Comparison of ENCODE assay signal across 26 cellular contexts in the genomic region with DNA sequence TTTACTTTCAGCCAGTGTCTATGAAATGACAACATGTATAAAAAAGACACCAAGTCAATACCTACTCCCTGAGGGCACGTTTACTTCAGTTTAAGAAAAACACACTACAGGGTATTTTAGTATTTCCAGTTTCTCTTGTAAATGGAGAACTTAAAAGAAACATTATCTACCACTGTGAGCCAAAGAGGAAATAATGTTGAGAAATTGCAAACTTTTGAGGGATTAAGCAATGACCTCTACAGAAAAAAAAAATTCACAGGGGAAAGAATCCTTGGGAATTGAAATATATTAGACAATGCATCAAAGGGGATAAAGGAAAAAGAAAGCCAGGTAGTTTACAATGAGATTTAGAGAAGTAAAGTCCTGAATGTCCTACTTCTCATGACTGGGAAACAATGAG.
DNase-seq lines count a peak whose midpoint lies in the region; ATAC-seq and TF ChIP-seq lines count a peak whose summit lies in the region.
"Had no signal": no experiment of that assay in that cellular context is flagged by ENCODE, and none has a peak within 500 bp of the region (broad histone marks: within the 10 kb centered on the region; RNA-seq: fewer than 3 reads in every experiment).

No MANE protein-coding gene starts in this region.

- DNase-seq in Right ventricle myocardium inferior (ENCODE audit: missing footprints) (no peak), right cardiac atrium (no peak), NOMO-1 treated with DMSO at 0.1 percent for 48 hours (lab: John Stamatoyannopoulos, UW; ENCODE audit: unreplicated experiment) (peak; percentile 71), fibroblast of pulmonary artery (ENCODE audit: low read depth) (peak; percentile 1), LoVo (ENCODE audit: low spot score) (no peak), OCI-M2 (lab: John Stamatoyannopoulos, UW; ENCODE audit: unreplicated experiment) (no peak)
- DNase-seq: activated CD4-positive, alpha-beta T cell treated with anti-CD3 and anti-CD28 coated beads for 36 hours; activated CD8-positive, alpha-beta memory T cell treated with anti-CD3 and anti-CD28 coated beads for 24 hours; activated gamma-delta T cell; activated naive CD8-positive, alpha-beta T cell treated with anti-CD3 and anti-CD28 coated beads, Interleukin-2, amount 50 U/mL, for 24 hours; activated T-cell treated with anti-CD3 and anti-CD28 coated beads, Interleukin-2, amount 50 U/mL, for 1 hour; effector CD8-positive, alpha-beta T cell; GDM1; GOT3; hippocampal formation; islet precursor cell; lower lobe of right lung; NCI-H1105 treated with DMSO at 0.1 percent for 48 hours; NCI-H2029 treated with DMSO at 0.1 percent for 48 hours; T-helper 17 cell had no signal

- H3K9ac ChIP-seq in skeletal muscle tissue (ENCODE audit: low read depth in 1 of 3, low read length in 3 of 3): no peak overlapping the region
- H3K9ac ChIP-seq: KMS-11 had no signal

- H3K4me3 ChIP-seq in right cardiac atrium (ENCODE audit: low read length) (no peak overlapping the region), fibroblast of pulmonary artery (replicated peaks; ENCODE audit: low read depth, low read length) (no peak overlapping the region), skeletal muscle tissue (ENCODE audit: low read length in 3 of 3) (no peak overlapping the region)
- H3K4me3 ChIP-seq: gastrocnemius medialis, lower lobe of right lung, smooth muscle cell had no signal

- ATAC-seq in Right ventricle myocardium inferior (peak; percentile 26), right cardiac atrium (no peak), HG03139 (IDR thresholded peaks at IDR 0.05; ENCODE audit: unreplicated experiment) (no peak)
- ATAC-seq: activated CD4-positive, alpha-beta T cell treated with anti-CD3 and anti-CD28 coated beads for 36 hours; activated naive CD8-positive, alpha-beta T cell treated with anti-CD3 and anti-CD28 coated beads, Interleukin-2, amount 50 U/mL, for 24 hours; Panc1; T-helper 17 cell had no signal

- H3K27ac ChIP-seq in right cardiac atrium (ENCODE audit: low read length) (no peak overlapping the region), skeletal muscle tissue (ENCODE audit: low read depth, low read length) (peak overlapping the region; percentile 37)
- H3K27ac ChIP-seq: KMS-11, lower lobe of right lung had no signal

- intact Hi-C loops in Right ventricle myocardium inferior (cut with DNase I): no loop called here
- intact Hi-C loops in right cardiac atrium (cut with DNase I): no loop called here

- H3K9me3 ChIP-seq in right cardiac atrium (ENCODE audit: control insufficient read depth, low read length): no peaks in the 10 kb centered on the region
- H3K9me3 ChIP-seq in skeletal muscle tissue (ENCODE audit: control insufficient read depth in 3 of 3, low read length in 3 of 3): no peaks in the 10 kb centered on the region
- H3K9me3 ChIP-seq: gastrocnemius medialis, lower lobe of right lung had no signal

- TF ChIP-seq CTCF in fibroblast of pulmonary artery (IDR thresholded peaks at IDR 0.05; ENCODE audit: low read length, missing control alignments): no peak

- H3K36me3 ChIP-seq in skeletal muscle tissue (ENCODE audit: control insufficient read depth in 3 of 3, insufficient read depth in 3 of 3, low read length in 3 of 3): no peaks in the 10 kb centered on the region
- H3K36me3 ChIP-seq: gastrocnemius medialis, lower lobe of right lung had no signal

- 31% methylated on average over 1 of the region's 1 CpG for WGBS in right cardiac atrium

- H3K27me3 ChIP-seq in right cardiac atrium (ENCODE audit: control insufficient read depth, insufficient read depth) (no peaks in the 10 kb centered on the region), skeletal muscle tissue (ENCODE audit: control insufficient read depth in 3 of 3, insufficient read depth in 3 of 3, low read length in 3 of 3) (no peaks in the 10 kb centered on the region)
- H3K27me3 ChIP-seq: gastrocnemius medialis had no signal

- H3K4me1 ChIP-seq in right cardiac atrium (ENCODE audit: control insufficient read depth, insufficient read depth, low read length): no peaks in the 10 kb centered on the region
- peaks cover 0 to 5% (median 5%) of the 10 kb centered on the region in 3 donors for H3K4me1 ChIP-seq in skeletal muscle tissue (ENCODE audit: control insufficient read depth in 3 of 3, insufficient read depth in 3 of 3, low read length in 3 of 3)

Comparison
In these comparisons a context has a peak if more than half of its experiments do, and no peak if none do; other contexts are left out.
1. DNase-seq: peak in NOMO-1 treated with DMSO at 0.1 percent for 48 hours (single experiment) and fibroblast of pulmonary artery (single experiment); none in Right ventricle myocardium inferior (single experiment), right cardiac atrium (0 of 3), LoVo (single experiment) and OCI-M2 (single experiment).